ENCODE assay signal across 27 cellular contexts in genomic region chr7:76062254-76062653, GRCh38.
"Had no signal": no experiment of that assay in that cellular context is flagged by ENCODE, and none has a peak within 500 bp of the region (broad histone marks: within the 10 kb centered on the region; RNA-seq: fewer than 3 reads in every experiment).

No MANE protein-coding gene starts in this region.

- H3K36me3 ChIP-seq: ovary had no signal

- H3K27me3 Mint-ChIP-seq: activated CD4-positive, alpha-beta T cell treated with anti-CD3 and anti-CD28 coated beads, Interleukin-2, amount 10 ng/mL, durations not matched to agents 7 days and 5 days; activated naive CD4-positive, alpha-beta T cell treated with anti-CD3 and anti-CD28 coated beads, Interleukin-2, amount 50 U/mL, for 24 hours; activated naive CD8-positive, alpha-beta T cell treated with anti-CD3 and anti-CD28 coated beads, Interleukin-2, amount 50 U/mL, for 24 hours; progenitor cell of endocrine pancreas; stimulated activated memory B cell treated with anti-CD40 and anti-IgM and Interleukin-4, amounts not matched to agents 10 μg/mL and 1 μg/mL and 100 μg/mL, for 72 hours had no signal

- DNase-seq: activated CD4-positive, alpha-beta T cell treated with anti-CD3 and anti-CD28 coated beads, Interleukin-2, amount 10 ng/mL, durations not matched to agents 7 days and 5 days; activated CD4-positive, CD25-positive, alpha-beta regulatory T cell treated with anti-CD3 and anti-CD28 coated beads, Interleukin-2, amount 50 U/mL, for 72 hours; activated CD8-positive, alpha-beta T cell treated with anti-CD3 and anti-CD28 coated beads, Interleukin-2, amount 10 ng/mL, durations not matched to agents 7 days and 5 days; activated gamma-delta T cell; activated naive CD8-positive, alpha-beta T cell treated with anti-CD3 and anti-CD28 coated beads, Interleukin-2, amount 50 U/mL, for 24 hours; amygdala; central memory CD4-positive, alpha-beta T cell; left lung; mesendoderm; natural killer cell; ovary; stimulated activated CD4-positive, alpha-beta T cell treated with anti-CD3 and anti-CD28 coated beads, Interleukin-12 subunit alpha, Interleukin-12 subunit beta, amount 100 ng/mL, for 4 hours; stimulated activated CD4-positive, alpha-beta T cell treated with anti-CD3 and anti-CD28 coated beads, Interleukin-4, amount 100 ng/mL, for 24 hours; stomach; SW 1271; T-helper 9 cell; thyroid gland; upper lobe of right lung had no signal

- H3K36me3 Mint-ChIP-seq: natural killer cell had no signal

- H3K4me3 ChIP-seq: breast epithelium, left lung, lung, ovary, skin epidermis, stomach, thyroid gland, upper lobe of right lung had no signal

- H3K9me3 ChIP-seq: breast epithelium, left lung, neutrophil, ovary, stomach, thyroid gland, upper lobe of right lung had no signal

- H3K4me1 Mint-ChIP-seq: activated CD4-positive, alpha-beta T cell treated with anti-CD3 and anti-CD28 coated beads, Interleukin-2, amount 10 ng/mL, durations not matched to agents 7 days and 5 days; activated naive CD4-positive, alpha-beta T cell treated with anti-CD3 and anti-CD28 coated beads, Interleukin-2, amount 50 U/mL, for 24 hours; natural killer cell; stimulated activated memory B cell treated with anti-CD40 and anti-IgM and Interleukin-4, amounts not matched to agents 10 μg/mL and 1 μg/mL and 100 μg/mL, for 72 hours had no signal

- ATAC-seq: activated CD8-positive, alpha-beta T cell treated with anti-CD3 and anti-CD28 coated beads, Interleukin-2, amount 10 ng/mL, durations not matched to agents 7 days and 5 days; activated naive CD8-positive, alpha-beta T cell treated with anti-CD3 and anti-CD28 coated beads, Interleukin-2, amount 50 U/mL, for 24 hours; left lung; natural killer cell; sciatic nerve; stimulated activated memory B cell treated with anti-CD40 and anti-IgM and Interleukin-4, amounts not matched to agents 10 μg/mL and 1 μg/mL and 100 μg/mL, for 72 hours; upper lobe of right lung had no signal

- H3K9me3 Mint-ChIP-seq: activated CD4-positive, alpha-beta T cell treated with anti-CD3 and anti-CD28 coated beads, Interleukin-2, amount 10 ng/mL, durations not matched to agents 7 days and 5 days; activated naive CD4-positive, alpha-beta T cell treated with anti-CD3 and anti-CD28 coated beads, Interleukin-2, amount 50 U/mL, for 24 hours; activated naive CD8-positive, alpha-beta T cell treated with anti-CD3 and anti-CD28 coated beads, Interleukin-2, amount 50 U/mL, for 24 hours; natural killer cell; stimulated activated memory B cell treated with anti-CD40 and anti-IgM and Interleukin-4, amounts not matched to agents 10 μg/mL and 1 μg/mL and 100 μg/mL, for 72 hours; T-helper 1 cell treated with Interleukin-12 subunit alpha and Interleukin-12 subunit beta and Interleukin-4 antibody, amounts not matched to agents 30 μg/mL and 1 μg/mL, for 36 hours had no signal

- H3K27ac ChIP-seq: breast epithelium, left lung, neutrophil, ovary, stomach, thyroid gland, upper lobe of right lung had no signal

- H3K4me3 Mint-ChIP-seq: activated CD4-positive, alpha-beta T cell treated with anti-CD3 and anti-CD28 coated beads, Interleukin-2, amount 10 ng/mL, durations not matched to agents 7 days and 5 days; activated CD8-positive, alpha-beta T cell treated with anti-CD3 and anti-CD28 coated beads, Interleukin-2, amount 10 ng/mL, durations not matched to agents 7 days and 5 days; activated naive CD4-positive, alpha-beta T cell treated with anti-CD3 and anti-CD28 coated beads, Interleukin-2, amount 50 U/mL, for 24 hours; activated naive CD8-positive, alpha-beta T cell treated with anti-CD3 and anti-CD28 coated beads, Interleukin-2, amount 50 U/mL, for 24 hours; natural killer cell; stimulated activated memory B cell treated with anti-CD40 and anti-IgM and Interleukin-4, amounts not matched to agents 10 μg/mL and 1 μg/mL and 100 μg/mL, for 72 hours; T-helper 1 cell treated with Interleukin-12 subunit alpha and Interleukin-12 subunit beta and Interleukin-4 antibody, amounts not matched to agents 30 μg/mL and 1 μg/mL, for 36 hours had no signal

- H3K27ac Mint-ChIP-seq: activated CD4-positive, alpha-beta T cell treated with anti-CD3 and anti-CD28 coated beads, Interleukin-2, amount 10 ng/mL, durations not matched to agents 7 days and 5 days; activated CD8-positive, alpha-beta T cell treated with anti-CD3 and anti-CD28 coated beads, Interleukin-2, amount 10 ng/mL, durations not matched to agents 7 days and 5 days; activated naive CD4-positive, alpha-beta T cell treated with anti-CD3 and anti-CD28 coated beads, Interleukin-2, amount 50 U/mL, for 24 hours; activated naive CD8-positive, alpha-beta T cell treated with anti-CD3 and anti-CD28 coated beads, Interleukin-2, amount 50 U/mL, for 24 hours; progenitor cell of endocrine pancreas; stimulated activated memory B cell treated with anti-CD40 and anti-IgM and Interleukin-4, amounts not matched to agents 10 μg/mL and 1 μg/mL and 100 μg/mL, for 72 hours; T-helper 1 cell treated with Interleukin-12 subunit alpha and Interleukin-12 subunit beta and Interleukin-4 antibody, amounts not matched to agents 30 μg/mL and 1 μg/mL, for 36 hours had no signal

- H3K27me3 ChIP-seq: breast epithelium, left lung, neutrophil, ovary, stomach, thyroid gland, upper lobe of right lung had no signal

- H3K4me1 ChIP-seq: breast epithelium, left lung, upper lobe of right lung had no signal
